In genomic region chr1:241611063-241611462, GRCh38 we compare ENCODE assay signal across 8 cellular contexts. TPM values are rescaled to one million over a fixed set of nuclear protein-coding genes. Genes with fewer than 3 reads are reported as not detected.
DNase-seq lines count a peak whose midpoint lies in the region; ATAC-seq and TF ChIP-seq lines count a peak whose summit lies in the region.

No MANE protein-coding gene starts in this region.

- H2AFZ ChIP-seq in OCI-LY7 (ENCODE audit: low read length) = peak overlapping the region; percentile 54; the same call in 1 of the 2 replicates

- DNase-seq in activated T-cell treated with anti-CD3 and anti-CD28 coated beads, Interleukin-2, amount 50 U/mL, for 72 hours = no peak
- DNase-seq in activated T-cell treated with anti-CD3 and anti-CD28 coated beads, Interleukin-2, amount 50 U/mL, for 48 hours = no peak
- DNase-seq in OCI-LY7 (ENCODE audit: low spot score) (peak; percentile 82), colonic mucosa (no peak), lung microvascular endothelial cell (ENCODE audit: low read depth in 2 of 2) (peak; percentile 69 to 73), OCI-M2 (lab: John Stamatoyannopoulos, UW; ENCODE audit: unreplicated experiment) (no peak)

- H3K4me3 ChIP-seq in OCI-LY7 (ENCODE audit: low read depth, low read length, poor library complexity, severe bottlenecking) (no peak overlapping the region), colonic mucosa (no peak overlapping the region)

- TF ChIP-seq RAD21 in Ishikawa (IDR thresholded peaks at IDR 0.05; ENCODE audit: low read depth) = peak; percentile 69

- no TSS peak for BruUV-seq in OCI-LY7 (replicated peaks; lab: Mats Ljungman, UMichigan)

- no peaks in the 10 kb centered on the region for H3K36me3 Mint-ChIP-seq in activated T-cell treated with anti-CD3 and anti-CD28 coated beads, Interleukin-2, amount 50 U/mL, for 72 hours (ENCODE audit: insufficient read depth in 2 of 2)

- peaks cover 33% of the 10 kb centered on the region for H3K4me1 Mint-ChIP-seq in activated T-cell treated with anti-CD3 and anti-CD28 coated beads, Interleukin-2, amount 50 U/mL, for 72 hours (ENCODE audit: low read depth)

- no peak overlapping the region for H3K4me3 Mint-ChIP-seq in activated T-cell treated with anti-CD3 and anti-CD28 coated beads, Interleukin-2, amount 50 U/mL, for 72 hours

- TF ChIP-seq CTCF in OCI-LY7 (conservative IDR thresholded peaks at IDR 0.05; ENCODE audit: low read length) (peak; percentile 92), colonic mucosa (IDR thresholded peaks at IDR 0.05) (peak; percentile 53)

- no peaks in the 10 kb centered on the region for H3K9me3 Mint-ChIP-seq in activated T-cell treated with anti-CD3 and anti-CD28 coated beads, Interleukin-2, amount 50 U/mL, for 72 hours

- no peaks in the 10 kb centered on the region for H3K79me2 ChIP-seq in OCI-LY7 (ENCODE audit: insufficient read depth, low read depth, low read length)

- CTCF ChIA-PET in OCI-LY7 (lab: Charles Lee; ENCODE audit: unreplicated experiment) = interaction anchor here (0.6 to 1.9 kb wide), 6 partner anchors 9 to 28 kb away, joined by 3 to 7 read pairs (median 4); no protein-coding TSS in a partner anchor

- H4K20me1 ChIP-seq in OCI-LY7 (ENCODE audit: insufficient read depth, low read length) = no peaks in the 10 kb centered on the region

- H3K9me3 ChIP-seq in OCI-LY7 (ENCODE audit: low read length) (no peaks in the 10 kb centered on the region), colonic mucosa (no peaks in the 10 kb centered on the region)

- H3K4me1 ChIP-seq in OCI-LY7 (ENCODE audit: insufficient read depth, low read length, poor library complexity, severe bottlenecking) (peaks cover 8% of the 10 kb centered on the region), colonic mucosa (peaks cover 13% of the 10 kb centered on the region)

- no peaks in the 10 kb centered on the region for H3K27me3 Mint-ChIP-seq in activated T-cell treated with anti-CD3 and anti-CD28 coated beads, Interleukin-2, amount 50 U/mL, for 72 hours (ENCODE audit: low read depth)

- H3K27me3 ChIP-seq in colonic mucosa = no peaks in the 10 kb centered on the region

- no peak overlapping the region for H3K9ac ChIP-seq in colonic mucosa (ENCODE audit: low read depth in 2 of 2, low read length in 2 of 2)

- POLR2A ChIA-PET in OCI-LY7 (lab: Charles Lee) = interaction anchor here (0.6 to 1.9 kb wide), 13 partner anchors 12 to 704 kb away, joined by 3 to 6 read pairs (median 3); no protein-coding TSS in a partner anchor

- no peaks in the 10 kb centered on the region for H3K9me2 ChIP-seq in OCI-LY7 (ENCODE audit: insufficient read depth, low read length)

- H3K27ac Mint-ChIP-seq in activated T-cell treated with anti-CD3 and anti-CD28 coated beads, Interleukin-2, amount 50 U/mL, for 72 hours = no peak overlapping the region

- no peak for TF ChIP-seq EP300 in Ishikawa (IDR thresholded peaks at IDR 0.05; ENCODE audit: borderline replicate concordance)

- intact Hi-C loops in OCI-LY7 (cut with micrococcal nuclease; ENCODE audit: unreplicated experiment) = loop anchor here (1.0 to 5.0 kb wide), 5 partner anchors 16 to 406 kb away; partner anchors contain the start of gene EXO1
- intact Hi-C loops in colonic mucosa (cut with DNase I) = loop anchor here (10.0 kb wide), 1 partner anchor 384 kb away; the partner anchor contains the start of gene MAP1LC3C

- H3K36me3 ChIP-seq in OCI-LY7 (ENCODE audit: insufficient read depth, low read length) (no peaks in the 10 kb centered on the region), colonic mucosa (no peaks in the 10 kb centered on the region)

- no peak overlapping the region for H3K4me2 ChIP-seq in OCI-LY7 (ENCODE audit: low read length)

- H3K27ac ChIP-seq in OCI-LY7 (ENCODE audit: low read depth, low read length, poor library complexity, severe bottlenecking) (no peak overlapping the region), colonic mucosa (no peak overlapping the region)

- peak; percentile 51 to 53 for ATAC-seq in activated T-cell treated with anti-CD3 and anti-CD28 coated beads, Interleukin-2, amount 50 U/mL, for 72 hours (replicated peaks in 1 of 2)
- ATAC-seq in GM21619 (IDR thresholded peaks at IDR 0.05; ENCODE audit: unreplicated experiment) = peak; percentile 88

TF ChIP-seq in Ishikawa, 13 proteins besides CTCF, POLR2A, EP300 and RAD21:
- TF ChIP-seq ZBTB7A (IDR thresholded peaks at IDR 0.05; ENCODE audit: low read depth) (no peak), REST (IDR thresholded peaks at IDR 0.05; ENCODE audit: low read depth) (no peak), MAX (IDR thresholded peaks at IDR 0.05) (no peak), CEBPB (IDR thresholded peaks at IDR 0.05) (no peak), TCF12 (IDR thresholded peaks at IDR 0.05; ENCODE audit: low read depth) (no peak), CREB1 (IDR thresholded peaks at IDR 0.05; ENCODE audit: low read depth) (no peak), YY1 (IDR thresholded peaks at IDR 0.05; ENCODE audit: low read depth) (no peak), FOXM1 (IDR thresholded peaks at IDR 0.05; ENCODE audit: borderline replicate concordance, low read depth) (no peak), NFIC (IDR thresholded peaks at IDR 0.05) (no peak), TAF1 (IDR thresholded peaks at IDR 0.05; ENCODE audit: low read depth) (no peak), EGR1 (IDR thresholded peaks at IDR 0.05) (no peak), USF1 (IDR thresholded peaks at IDR 0.05) (no peak), TEAD4 (IDR thresholded peaks at IDR 0.05) (no peak)

RNA-seq across cellular contexts. Expression of gene CHML, which starts 29.1 kb away (rescaled TPM):
- total RNA-seq in activated T-cell treated with anti-CD3 and anti-CD28 coated beads, Interleukin-2, amount 50 U/mL, for 72 hours = 10 to 100 TPM in 1 of 2 donors, 1 to 10 TPM in 1; 7.0 to 14.7 TPM
- 19.2 and 22.6 TPM in 2 replicates for total RNA-seq in OCI-LY7 (2014; rRNA removed; shearing (Covaris generic))
- 10.7 and 10.8 TPM in 2 replicates for total RNA-seq in OCI-LY7 (2022)
- 10 to 100 TPM in 1 of 2 donors, 1 to 10 TPM in 1; 5.7 to 10.6 TPM for total RNA-seq in colonic mucosa
- total RNA-seq in lung microvascular endothelial cell = 8.9 and 9.9 TPM in 2 replicates

RNA-seq across cellular contexts. Expression of gene OPN3, which starts 29.1 kb away (rescaled TPM):
- total RNA-seq in activated T-cell treated with anti-CD3 and anti-CD28 coated beads, Interleukin-2, amount 50 U/mL, for 72 hours = 10 to 100 TPM; 11.6 to 19.4 TPM
- total RNA-seq in OCI-LY7 (2014; rRNA removed; shearing (Covaris generic)) = 18.9 and 19.8 TPM in 2 replicates
- 10.7 and 14.3 TPM in 2 replicates for total RNA-seq in OCI-LY7 (2022)
- 10 to 100 TPM; 11.7 to 39.1 TPM for total RNA-seq in colonic mucosa
- 10.9 and 26.2 TPM in 2 replicates for total RNA-seq in lung microvascular endothelial cell

RNA-seq across cellular contexts. Expression of gene WDR64, which starts 41.0 kb away (rescaled TPM):
- total RNA-seq in activated T-cell treated with anti-CD3 and anti-CD28 coated beads, Interleukin-2, amount 50 U/mL, for 72 hours = under 1 TPM in 1 of 2 donors, not detected in 1; 0.12 TPM
- not detected in 2 replicates for total RNA-seq in OCI-LY7 (2014; rRNA removed; shearing (Covaris generic))
- total RNA-seq in OCI-LY7 (2022) (not detected in 2 replicates), colonic mucosa (not detected), lung microvascular endothelial cell (not detected in 2 replicates)

Comparison
In these comparisons a context has a peak if more than half of its experiments do, and no peak if none do; other contexts are left out.
1. DNase-seq: peak in OCI-LY7 (single experiment) and lung microvascular endothelial cell (2 of 2); none in activated T-cell treated with anti-CD3 and anti-CD28 coated beads, Interleukin-2, amount 50 U/mL, for 72 hours (0 of 2), activated T-cell treated with anti-CD3 and anti-CD28 coated beads, Interleukin-2, amount 50 U/mL, for 48 hours (0 of 2), colonic mucosa (single experiment) and OCI-M2 (single experiment).